ENCODE assay signal across 26 cellular contexts in the genomic region with DNA sequence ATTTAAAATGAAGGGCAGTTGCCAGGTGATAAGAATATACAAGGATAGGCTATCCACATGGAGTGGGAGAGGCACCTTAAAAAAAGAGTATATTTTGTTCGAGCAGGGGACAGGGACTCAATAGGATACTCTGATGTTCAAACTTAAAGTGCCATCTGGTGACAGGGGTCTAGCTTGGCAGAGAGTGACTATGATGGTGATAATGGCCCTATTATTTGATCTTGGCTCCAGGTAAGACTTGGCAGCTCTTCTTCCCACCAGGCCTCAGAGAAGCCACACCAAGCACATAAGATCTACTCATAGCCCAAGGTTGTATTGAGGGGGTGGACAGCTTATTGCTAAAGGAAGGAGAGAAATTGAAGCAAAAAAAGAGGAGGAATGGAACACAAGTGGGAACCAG.
"Had no signal": no experiment of that assay in that cellular context is flagged by ENCODE, and none has a peak within 500 bp of the region (broad histone marks: within the 10 kb centered on the region; RNA-seq: fewer than 3 reads in every experiment).

No MANE protein-coding gene starts in this region.

- H3K9me3 Mint-ChIP-seq: endodermal cell; memory B cell; naive B cell; natural killer cell treated with Interleukin-12 subunit alpha and Interleukin-12 subunit beta and Interleukin-15 and Interleukin-18, amount 100 ng/mL, for 72 hours; neural progenitor cell; stimulated activated memory B cell treated with anti-CD40 and anti-IgM and Interleukin-4, amounts not matched to agents 10 μg/mL and 1 μg/mL and 100 μg/mL, for 72 hours; type B pancreatic cell had no signal

- H3K27me3 Mint-ChIP-seq: dendritic cell treated with granulocyte-macrophage colony-stimulating factor and Interleukin-4, amounts not matched to agents 40 ng/mL and 50 ng/mL, for 4 days; type B pancreatic cell had no signal

- H3K4me3 ChIP-seq: colonic mucosa, gastrocnemius medialis, lung, mucosa of descending colon, neural progenitor cell, psoas muscle, skin epidermis, spleen, testis, tibial artery had no signal

- DNase-seq: colonic mucosa; effector CD8-positive, alpha-beta T cell; endodermal cell; foreskin fibroblast; gastrocnemius medialis; head of caudate nucleus; mucosa of descending colon; naive B cell; nucleus accumbens; posterior cingulate gyrus; psoas muscle; right cardiac atrium; spleen; stimulated activated CD4-positive, alpha-beta T cell treated with anti-CD3 and anti-CD28 coated beads, Interleukin-4, amount 100 ng/mL, for 4 hours; stimulated activated naive CD8-positive, alpha-beta T cell treated with anti-CD3 and anti-CD28 coated beads, Interleukin-15, Interleukin-2, amounts not matched to agents 100 U/mL and 50 U/mL, for 24 hours; testis; tibial artery had no signal

- H3K27ac Mint-ChIP-seq: dendritic cell treated with granulocyte-macrophage colony-stimulating factor and Interleukin-4, amounts not matched to agents 40 ng/mL and 50 ng/mL, for 4 days; endodermal cell; memory B cell; naive B cell; natural killer cell treated with Interleukin-12 subunit alpha and Interleukin-12 subunit beta and Interleukin-15 and Interleukin-18, amount 100 ng/mL, for 72 hours; neural progenitor cell; stimulated activated memory B cell treated with anti-CD40 and anti-IgM and Interleukin-4, amounts not matched to agents 10 μg/mL and 1 μg/mL and 100 μg/mL, for 72 hours; type B pancreatic cell had no signal

- H3K36me3 Mint-ChIP-seq: memory B cell; naive B cell; natural killer cell treated with Interleukin-12 subunit alpha and Interleukin-12 subunit beta and Interleukin-15 and Interleukin-18, amount 100 ng/mL, for 72 hours; stimulated activated memory B cell treated with anti-CD40 and anti-IgM and Interleukin-4, amounts not matched to agents 10 μg/mL and 1 μg/mL and 100 μg/mL, for 72 hours; type B pancreatic cell had no signal

- H3K27ac ChIP-seq: colonic mucosa, epithelial cell of prostate, gastrocnemius medialis, neural progenitor cell, psoas muscle, skin epidermis, spleen, testis, tibial artery had no signal

- H3K4me3 Mint-ChIP-seq: dendritic cell treated with granulocyte-macrophage colony-stimulating factor and Interleukin-4, amounts not matched to agents 40 ng/mL and 50 ng/mL, for 4 days; endodermal cell; memory B cell; naive B cell; natural killer cell treated with Interleukin-12 subunit alpha and Interleukin-12 subunit beta and Interleukin-15 and Interleukin-18, amount 100 ng/mL, for 72 hours; neural progenitor cell; stimulated activated memory B cell treated with anti-CD40 and anti-IgM and Interleukin-4, amounts not matched to agents 10 μg/mL and 1 μg/mL and 100 μg/mL, for 72 hours; type B pancreatic cell had no signal

- H3K9me3 ChIP-seq: colonic mucosa, gastrocnemius medialis, mucosa of descending colon, psoas muscle, spleen, testis, tibial artery had no signal

- H3K4me1 Mint-ChIP-seq: endodermal cell; memory B cell; naive B cell; stimulated activated memory B cell treated with anti-CD40 and anti-IgM and Interleukin-4, amounts not matched to agents 10 μg/mL and 1 μg/mL and 100 μg/mL, for 72 hours had no signal

- H3K4me1 ChIP-seq: colonic mucosa, gastrocnemius medialis, neural progenitor cell, psoas muscle, spleen, testis, tibial artery had no signal

- H3K27me3 ChIP-seq: colonic mucosa, gastrocnemius medialis, neural progenitor cell, testis, tibial artery had no signal

- H3K36me3 ChIP-seq: colonic mucosa, gastrocnemius medialis, neural progenitor cell, spleen, tibial artery had no signal
